In genomic region chr3:58173029-58173669, GRCh38 we compare ENCODE assay signal across 1 cellular context.
TF ChIP-seq lines count a peak whose summit lies in the region.

No MANE protein-coding gene starts in this region.

TF ChIP-seq in HepG2, 621 proteins besides CTCF, POLR2A, EP300 and RAD21 (continued from another document and continues in another):
- TF ChIP-seq E2F2 (CRISPR knock-in tag; IDR thresholded peaks at IDR 0.05; ENCODE audit: borderline replicate concordance) = no peak
- TF ChIP-seq MAZ (IDR thresholded peaks at IDR 0.05; ENCODE audit: borderline replicate concordance, low read depth, low read length) = no peak
- no peak for TF ChIP-seq MAZ (CRISPR knock-in tag; IDR thresholded peaks at IDR 0.05; ENCODE audit: low read depth)
- TF ChIP-seq MTF2 (CRISPR knock-in tag; IDR thresholded peaks at IDR 0.05; ENCODE audit: borderline replicate concordance) = no peak
- peak; percentile 42 for TF ChIP-seq SPEN (CRISPR knock-in tag; IDR thresholded peaks at IDR 0.05; ENCODE audit: low read depth)
- no peak for TF ChIP-seq KLF6 (CRISPR knock-in tag; IDR thresholded peaks at IDR 0.05)
- no peak for TF ChIP-seq ZEB1 (IDR thresholded peaks at IDR 0.05; ENCODE audit: insufficient replicate concordance, low read depth)
- no peak for TF ChIP-seq NRL (CRISPR knock-in tag; IDR thresholded peaks at IDR 0.05; ENCODE audit: borderline replicate concordance)
- TF ChIP-seq HNRNPL (IDR thresholded peaks at IDR 0.05; ENCODE audit: low read depth, low read length) = no peak
- TF ChIP-seq REL (CRISPR knock-in tag; conservative IDR thresholded peaks at IDR 0.05) = no peak
- no peak for TF ChIP-seq FLYWCH1 (CRISPR knock-in tag; IDR thresholded peaks at IDR 0.05)
- TF ChIP-seq, protein P1, sequence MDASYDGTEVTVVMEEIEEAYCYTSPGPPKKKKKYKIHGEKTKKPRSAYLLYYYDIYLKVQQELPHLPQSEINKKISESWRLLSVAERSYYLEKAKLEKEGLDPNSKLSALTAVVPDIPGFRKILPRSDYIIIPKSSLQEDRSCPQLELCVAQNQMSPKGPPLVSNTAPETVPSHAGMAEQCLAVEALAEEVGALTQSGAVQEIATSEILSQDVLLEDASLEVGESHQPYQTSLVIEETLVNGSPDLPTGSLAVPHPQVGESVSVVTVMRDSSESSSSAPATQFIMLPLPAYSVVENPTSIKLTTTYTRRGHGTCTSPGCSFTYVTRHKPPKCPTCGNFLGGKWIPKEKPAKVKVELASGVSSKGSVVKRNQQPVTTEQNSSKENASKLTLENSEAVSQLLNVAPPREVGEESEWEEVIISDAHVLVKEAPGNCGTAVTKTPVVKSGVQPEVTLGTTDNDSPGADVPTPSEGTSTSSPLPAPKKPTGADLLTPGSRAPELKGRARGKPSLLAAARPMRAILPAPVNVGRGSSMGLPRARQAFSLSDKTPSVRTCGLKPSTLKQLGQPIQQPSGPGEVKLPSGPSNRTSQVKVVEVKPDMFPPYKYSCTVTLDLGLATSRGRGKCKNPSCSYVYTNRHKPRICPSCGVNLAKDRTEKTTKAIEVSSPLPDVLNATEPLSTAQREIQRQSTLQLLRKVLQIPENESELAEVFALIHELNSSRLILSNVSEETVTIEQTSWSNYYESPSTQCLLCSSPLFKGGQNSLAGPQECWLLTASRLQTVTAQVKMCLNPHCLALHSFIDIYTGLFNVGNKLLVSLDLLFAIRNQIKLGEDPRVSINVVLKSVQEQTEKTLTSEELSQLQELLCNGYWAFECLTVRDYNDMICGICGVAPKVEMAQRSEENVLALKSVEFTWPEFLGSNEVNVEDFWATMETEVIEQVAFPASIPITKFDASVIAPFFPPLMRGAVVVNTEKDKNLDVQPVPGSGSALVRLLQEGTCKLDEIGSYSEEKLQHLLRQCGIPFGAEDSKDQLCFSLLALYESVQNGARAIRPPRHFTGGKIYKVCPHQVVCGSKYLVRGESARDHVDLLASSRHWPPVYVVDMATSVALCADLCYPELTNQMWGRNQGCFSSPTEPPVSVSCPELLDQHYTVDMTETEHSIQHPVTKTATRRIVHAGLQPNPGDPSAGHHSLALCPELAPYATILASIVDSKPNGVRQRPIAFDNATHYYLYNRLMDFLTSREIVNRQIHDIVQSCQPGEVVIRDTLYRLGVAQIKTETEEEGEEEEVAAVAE (CRISPR knock-in tag; IDR thresholded peaks at IDR 0.05; ENCODE audit: borderline replicate concordance) = no peak
- TF ChIP-seq, protein P2, sequence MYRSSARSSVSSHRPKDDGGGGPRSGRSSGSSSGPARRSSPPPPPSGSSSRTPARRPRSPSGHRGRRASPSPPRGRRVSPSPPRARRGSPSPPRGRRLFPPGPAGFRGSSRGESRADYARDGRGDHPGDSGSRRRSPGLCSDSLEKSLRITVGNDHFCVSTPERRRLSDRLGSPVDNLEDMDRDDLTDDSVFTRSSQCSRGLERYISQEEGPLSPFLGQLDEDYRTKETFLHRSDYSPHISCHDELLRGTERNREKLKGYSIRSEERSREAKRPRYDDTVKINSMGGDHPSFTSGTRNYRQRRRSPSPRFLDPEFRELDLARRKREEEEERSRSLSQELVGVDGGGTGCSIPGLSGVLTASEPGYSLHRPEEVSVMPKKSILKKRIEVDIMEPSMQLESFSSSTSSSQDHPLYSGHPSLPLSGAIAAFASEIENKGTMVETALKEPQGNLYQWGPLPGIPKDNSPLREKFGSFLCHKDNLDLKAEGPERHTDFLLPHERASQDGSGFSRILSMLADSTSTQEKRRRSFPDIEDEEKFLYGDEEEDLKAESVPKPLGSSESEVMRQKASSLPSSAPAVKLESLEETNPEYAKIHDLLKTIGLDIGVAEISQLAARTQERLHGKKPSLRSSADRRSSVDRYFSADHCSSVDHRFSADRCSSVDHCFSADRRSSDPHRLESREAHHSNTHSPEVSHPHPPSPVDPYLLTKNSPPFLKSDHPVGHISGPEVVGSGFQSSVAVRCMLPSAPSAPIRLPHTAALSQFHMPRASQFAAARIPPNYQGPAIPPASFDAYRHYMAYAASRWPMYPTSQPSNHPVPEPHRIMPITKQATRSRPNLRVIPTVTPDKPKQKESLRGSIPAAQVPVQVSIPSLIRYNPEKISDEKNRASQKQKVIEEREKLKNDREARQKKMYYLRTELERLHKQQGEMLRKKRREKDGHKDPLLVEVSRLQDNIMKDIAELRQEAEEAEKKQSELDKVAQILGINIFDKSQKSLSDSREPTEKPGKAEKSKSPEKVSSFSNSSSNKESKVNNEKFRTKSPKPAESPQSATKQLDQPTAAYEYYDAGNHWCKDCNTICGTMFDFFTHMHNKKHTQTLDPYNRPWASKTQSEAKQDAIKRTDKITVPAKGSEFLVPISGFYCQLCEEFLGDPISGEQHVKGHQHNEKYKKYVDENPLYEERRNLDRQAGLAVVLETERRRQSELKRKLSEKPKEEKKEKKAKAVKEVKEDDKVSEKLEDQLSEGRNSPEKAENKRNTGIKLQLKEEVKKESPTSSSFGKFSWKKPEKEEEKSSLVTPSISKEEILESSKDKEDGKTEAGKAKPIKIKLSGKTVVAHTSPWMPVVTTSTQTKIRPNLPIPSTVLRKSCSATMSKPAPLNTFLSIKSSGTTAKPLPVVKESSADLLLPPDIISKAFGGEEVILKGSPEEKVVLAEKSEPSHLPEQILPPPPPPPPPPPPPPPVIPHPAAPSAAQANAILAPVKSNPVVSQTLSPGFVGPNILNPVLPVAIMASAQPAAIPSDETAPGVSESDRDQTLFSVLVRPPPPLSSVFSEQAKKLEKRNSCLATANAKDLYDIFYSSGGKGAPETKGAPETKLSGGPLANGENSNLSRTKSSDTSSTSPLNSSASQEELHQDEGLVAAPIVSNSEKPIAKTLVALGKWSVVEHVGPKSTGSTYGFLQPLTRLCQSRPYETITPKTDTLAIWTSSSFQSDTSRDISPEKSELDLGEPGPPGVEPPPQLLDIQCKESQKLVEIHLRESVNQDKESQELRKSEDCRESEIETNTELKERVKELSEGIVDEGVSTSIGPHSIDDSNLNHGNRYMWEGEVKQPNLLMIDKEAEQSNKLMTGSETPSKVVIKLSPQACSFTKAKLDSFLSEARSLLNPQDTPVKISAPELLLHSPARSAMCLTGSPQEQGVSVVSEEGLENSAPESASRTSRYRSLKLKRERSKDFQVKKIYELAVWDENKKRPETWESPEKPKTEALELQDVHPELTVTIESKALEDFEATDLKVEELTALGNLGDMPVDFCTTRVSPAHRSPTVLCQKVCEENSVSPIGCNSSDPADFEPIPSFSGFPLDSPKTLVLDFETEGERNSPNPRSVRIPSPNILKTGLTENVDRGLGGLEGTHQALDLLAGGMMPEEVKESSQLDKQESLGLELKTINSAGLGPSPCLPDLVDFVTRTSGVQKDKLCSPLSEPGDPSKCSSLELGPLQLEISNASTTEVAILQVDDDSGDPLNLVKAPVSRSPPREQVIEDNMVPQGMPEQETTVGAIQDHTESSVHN (CRISPR knock-in tag; IDR thresholded peaks at IDR 0.05) = no peak
- TF ChIP-seq NBN (conservative IDR thresholded peaks at IDR 0.05) = no peak
- TF ChIP-seq ZNF780A (CRISPR knock-in tag; IDR thresholded peaks at IDR 0.05) = no peak
- no peak for TF ChIP-seq ZNF563 (CRISPR knock-in tag; IDR thresholded peaks at IDR 0.05)
- TF ChIP-seq ZFP62 (CRISPR knock-in tag; IDR thresholded peaks at IDR 0.05) = no peak
- TF ChIP-seq, protein P3, sequence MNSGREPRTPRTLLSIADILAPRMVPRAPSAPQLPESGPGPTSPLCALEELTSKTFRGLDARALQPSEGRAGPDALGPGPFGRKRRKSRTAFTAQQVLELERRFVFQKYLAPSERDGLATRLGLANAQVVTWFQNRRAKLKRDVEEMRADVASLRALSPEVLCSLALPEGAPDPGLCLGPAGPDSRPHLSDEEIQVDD (CRISPR knock-in tag; IDR thresholded peaks at IDR 0.05; ENCODE audit: borderline replicate concordance) = no peak
- no peak for TF ChIP-seq ZSCAN21 (CRISPR knock-in tag; IDR thresholded peaks at IDR 0.05; ENCODE audit: borderline replicate concordance)
- no peak for TF ChIP-seq SNAPC2 (CRISPR knock-in tag; IDR thresholded peaks at IDR 0.05)
- TF ChIP-seq FOXA3 (CRISPR knock-in tag; IDR thresholded peaks at IDR 0.05) = no peak
- TF ChIP-seq ZNF350 (CRISPR knock-in tag; IDR thresholded peaks at IDR 0.05; ENCODE audit: borderline replicate concordance, low read depth) = no peak; the same call in 1 of the 2 replicates
- peak; percentile 59; the same call in 1 of the 2 replicates for TF ChIP-seq SSRP1 (CRISPR knock-in tag; IDR thresholded peaks at IDR 0.05)
- TF ChIP-seq BRCA1 (CRISPR knock-in tag; IDR thresholded peaks at IDR 0.05) = no peak
- 0 out of 2 replicates have a peak, but pooled peaks have one; percentile 69 for TF ChIP-seq MBD4 (IDR thresholded peaks at IDR 0.05; ENCODE audit: borderline replicate concordance, low read length)
- no peak for TF ChIP-seq SMAD3 (CRISPR knock-in tag; IDR thresholded peaks at IDR 0.05)
- no peak for TF ChIP-seq IKZF1 (IDR thresholded peaks at IDR 0.05)
- TF ChIP-seq USF2 (IDR thresholded peaks at IDR 0.05; ENCODE audit: low read depth, low read length) = no peak
- TF ChIP-seq USF2 (CRISPR knock-in tag; IDR thresholded peaks at IDR 0.05; ENCODE audit: borderline replicate concordance) = no peak
- no peak for TF ChIP-seq KDM1A (CRISPR knock-in tag; IDR thresholded peaks at IDR 0.05)
- no peak for TF ChIP-seq KDM3A (CRISPR knock-in tag; IDR thresholded peaks at IDR 0.05; ENCODE audit: low read depth)
- no peak for TF ChIP-seq CREBL2 (CRISPR knock-in tag; IDR thresholded peaks at IDR 0.05; ENCODE audit: borderline replicate concordance)
- TF ChIP-seq, protein P4, sequence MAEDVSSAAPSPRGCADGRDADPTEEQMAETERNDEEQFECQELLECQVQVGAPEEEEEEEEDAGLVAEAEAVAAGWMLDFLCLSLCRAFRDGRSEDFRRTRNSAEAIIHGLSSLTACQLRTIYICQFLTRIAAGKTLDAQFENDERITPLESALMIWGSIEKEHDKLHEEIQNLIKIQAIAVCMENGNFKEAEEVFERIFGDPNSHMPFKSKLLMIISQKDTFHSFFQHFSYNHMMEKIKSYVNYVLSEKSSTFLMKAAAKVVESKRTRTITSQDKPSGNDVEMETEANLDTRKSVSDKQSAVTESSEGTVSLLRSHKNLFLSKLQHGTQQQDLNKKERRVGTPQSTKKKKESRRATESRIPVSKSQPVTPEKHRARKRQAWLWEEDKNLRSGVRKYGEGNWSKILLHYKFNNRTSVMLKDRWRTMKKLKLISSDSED (CRISPR knock-in tag; IDR thresholded peaks at IDR 0.05) = no peak
- TF ChIP-seq ZNF20 (CRISPR knock-in tag; IDR thresholded peaks at IDR 0.05) = no peak
- TF ChIP-seq MTF1 (CRISPR knock-in tag; IDR thresholded peaks at IDR 0.05) = no peak
- TF ChIP-seq ZNF44 (CRISPR knock-in tag; IDR thresholded peaks at IDR 0.05) = no peak
- TF ChIP-seq, protein P5, sequence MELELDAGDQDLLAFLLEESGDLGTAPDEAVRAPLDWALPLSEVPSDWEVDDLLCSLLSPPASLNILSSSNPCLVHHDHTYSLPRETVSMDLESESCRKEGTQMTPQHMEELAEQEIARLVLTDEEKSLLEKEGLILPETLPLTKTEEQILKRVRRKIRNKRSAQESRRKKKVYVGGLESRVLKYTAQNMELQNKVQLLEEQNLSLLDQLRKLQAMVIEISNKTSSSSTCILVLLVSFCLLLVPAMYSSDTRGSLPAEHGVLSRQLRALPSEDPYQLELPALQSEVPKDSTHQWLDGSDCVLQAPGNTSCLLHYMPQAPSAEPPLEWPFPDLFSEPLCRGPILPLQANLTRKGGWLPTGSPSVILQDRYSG (CRISPR knock-in tag; IDR thresholded peaks at IDR 0.05) = no peak
- TF ChIP-seq SETDB1 (CRISPR knock-in tag; IDR thresholded peaks at IDR 0.05; ENCODE audit: borderline replicate concordance) = no peak
- TF ChIP-seq, protein P6, sequence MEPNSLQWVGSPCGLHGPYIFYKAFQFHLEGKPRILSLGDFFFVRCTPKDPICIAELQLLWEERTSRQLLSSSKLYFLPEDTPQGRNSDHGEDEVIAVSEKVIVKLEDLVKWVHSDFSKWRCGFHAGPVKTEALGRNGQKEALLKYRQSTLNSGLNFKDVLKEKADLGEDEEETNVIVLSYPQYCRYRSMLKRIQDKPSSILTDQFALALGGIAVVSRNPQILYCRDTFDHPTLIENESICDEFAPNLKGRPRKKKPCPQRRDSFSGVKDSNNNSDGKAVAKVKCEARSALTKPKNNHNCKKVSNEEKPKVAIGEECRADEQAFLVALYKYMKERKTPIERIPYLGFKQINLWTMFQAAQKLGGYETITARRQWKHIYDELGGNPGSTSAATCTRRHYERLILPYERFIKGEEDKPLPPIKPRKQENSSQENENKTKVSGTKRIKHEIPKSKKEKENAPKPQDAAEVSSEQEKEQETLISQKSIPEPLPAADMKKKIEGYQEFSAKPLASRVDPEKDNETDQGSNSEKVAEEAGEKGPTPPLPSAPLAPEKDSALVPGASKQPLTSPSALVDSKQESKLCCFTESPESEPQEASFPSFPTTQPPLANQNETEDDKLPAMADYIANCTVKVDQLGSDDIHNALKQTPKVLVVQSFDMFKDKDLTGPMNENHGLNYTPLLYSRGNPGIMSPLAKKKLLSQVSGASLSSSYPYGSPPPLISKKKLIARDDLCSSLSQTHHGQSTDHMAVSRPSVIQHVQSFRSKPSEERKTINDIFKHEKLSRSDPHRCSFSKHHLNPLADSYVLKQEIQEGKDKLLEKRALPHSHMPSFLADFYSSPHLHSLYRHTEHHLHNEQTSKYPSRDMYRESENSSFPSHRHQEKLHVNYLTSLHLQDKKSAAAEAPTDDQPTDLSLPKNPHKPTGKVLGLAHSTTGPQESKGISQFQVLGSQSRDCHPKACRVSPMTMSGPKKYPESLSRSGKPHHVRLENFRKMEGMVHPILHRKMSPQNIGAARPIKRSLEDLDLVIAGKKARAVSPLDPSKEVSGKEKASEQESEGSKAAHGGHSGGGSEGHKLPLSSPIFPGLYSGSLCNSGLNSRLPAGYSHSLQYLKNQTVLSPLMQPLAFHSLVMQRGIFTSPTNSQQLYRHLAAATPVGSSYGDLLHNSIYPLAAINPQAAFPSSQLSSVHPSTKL (CRISPR knock-in tag; IDR thresholded peaks at IDR 0.05) = no peak
- TF ChIP-seq ZNF577 (CRISPR knock-in tag; IDR thresholded peaks at IDR 0.05; ENCODE audit: borderline replicate concordance, low read depth) = no peak
- TF ChIP-seq ZSCAN30 (CRISPR knock-in tag; IDR thresholded peaks at IDR 0.05) = no peak
